ENCODE assay signal across 8 cellular contexts in genomic region chr5:139403787-139404483, GRCh38. TPM values are rescaled to one million over a fixed set of nuclear protein-coding genes. Genes with fewer than 3 reads are reported as not detected.
DNase-seq lines count a peak whose midpoint lies in the region; ATAC-seq lines count a peak whose summit lies in the region.

A gene with protein sequence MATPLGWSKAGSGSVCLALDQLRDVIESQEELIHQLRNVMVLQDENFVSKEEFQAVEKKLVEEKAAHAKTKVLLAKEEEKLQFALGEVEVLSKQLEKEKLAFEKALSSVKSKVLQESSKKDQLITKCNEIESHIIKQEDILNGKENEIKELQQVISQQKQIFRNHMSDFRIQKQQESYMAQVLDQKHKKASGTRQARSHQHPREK (minus strand): TSS chr5:139404089. CDS start chr5:139404060, 29 bp downstream.

- H3K9me3 ChIP-seq in BLaER1 treated with 17β-estradiol and CSF1 and Interleukin-3, amounts not matched to agents 10 nM and 100 nM (replicated peaks in 1 of 11): no peaks in the 10 kb centered on the region

- H3K4me1 Mint-ChIP-seq in activated CD4-positive, alpha-beta T cell treated with anti-CD3 and anti-CD28 coated beads, Interleukin-2, amount 10 ng/mL, durations not matched to agents 7 days and 5 days: peaks cover 47% of the 10 kb centered on the region

- peaks cover 2% of the 10 kb centered on the region for H3K36me3 Mint-ChIP-seq in activated CD4-positive, alpha-beta T cell treated with anti-CD3 and anti-CD28 coated beads, Interleukin-2, amount 10 ng/mL, durations not matched to agents 7 days and 5 days (ENCODE audit: low read depth)

- peak within 1 kb of the TSS; percentile 87 to 99 (median 91) for H3K4me2 ChIP-seq in BLaER1 treated with 17β-estradiol and CSF1 and Interleukin-3, amounts not matched to agents 10 nM and 100 nM

- no peaks in the 10 kb centered on the region for H3K27me3 ChIP-seq in BLaER1 treated with 17β-estradiol and CSF1 and Interleukin-3, amounts not matched to agents 10 nM and 100 nM

- H3K4me1 ChIP-seq in BLaER1 treated with 17β-estradiol and CSF1 and Interleukin-3, amounts not matched to agents 10 nM and 100 nM: peaks cover 22 to 76% (median 49%) of the 10 kb centered on the region in 10 experiments

- POLR2A ChIA-PET in activated CD4-positive, alpha-beta T cell treated with anti-CD3 and anti-CD28 coated beads, Interleukin-2, amount 10 ng/mL, durations not matched to agents 7 days and 5 days (lab: Charles Lee): interaction anchor here (0.6 kb wide), 1 partner anchor 119 kb away, joined by 3 read pairs; no protein-coding TSS in a partner anchor

- no peaks in the 10 kb centered on the region for H3K27me3 Mint-ChIP-seq in activated CD4-positive, alpha-beta T cell treated with anti-CD3 and anti-CD28 coated beads, Interleukin-2, amount 10 ng/mL, durations not matched to agents 7 days and 5 days

- 0 out of 22 replicates have a peak, but pooled peaks cover 0 to 3% (median 0%) of the 10 kb centered on the region in 11 experiments for H3K36me3 ChIP-seq in BLaER1 treated with 17β-estradiol and CSF1 and Interleukin-3, amounts not matched to agents 10 nM and 100 nM

- H4K20me1 ChIP-seq in BLaER1 treated with 17β-estradiol and CSF1 and Interleukin-3, amounts not matched to agents 10 nM and 100 nM: no peaks in the 10 kb centered on the region

- H3K27ac ChIP-seq in BLaER1 treated with 17β-estradiol and CSF1 and Interleukin-3, amounts not matched to agents 10 nM and 100 nM: peak within 1 kb of the TSS; percentile 62 to 85 (median 82)

- H3K4me3 ChIP-seq in BLaER1 treated with 17β-estradiol and CSF1 and Interleukin-3, amounts not matched to agents 10 nM and 100 nM: peak within 1 kb of the TSS; percentile 51 to 72 (median 61)

- ATAC-seq in GM19351 (IDR thresholded peaks at IDR 0.05; ENCODE audit: unreplicated experiment) (peak; percentile 74), HG03520 (IDR thresholded peaks at IDR 0.05; ENCODE audit: unreplicated experiment) (peak; percentile 72)

- peak; percentile 97 for DNase-seq in NCI-H526 treated with DMSO at 0.1 percent for 48 hours (lab: John Stamatoyannopoulos, UW)
- DNase-seq in activated CD4-positive, alpha-beta T cell treated with anti-CD3 and anti-CD28 coated beads, Interleukin-2, amount 10 ng/mL, durations not matched to agents 7 days and 5 days: peak; percentile 99
- peak; percentile 78 for DNase-seq in cortex of kidney (lab: John Stamatoyannopoulos, UW)
- DNase-seq in left kidney (ENCODE audit: low read depth, low spot score): peak; percentile 99
- peak; percentile 99 for DNase-seq in stimulated activated CD4-positive, alpha-beta T cell treated with anti-CD3 and anti-CD28 coated beads, Interleukin-1b, Interleukin-23, amount 100 ng/mL, for 48 hours

- H3K9ac ChIP-seq in BLaER1 treated with 17β-estradiol and CSF1 and Interleukin-3, amounts not matched to agents 10 nM and 100 nM: peak within 1 kb of the TSS; percentile 67 to 81 (median 76)

- CTCF ChIA-PET in activated CD4-positive, alpha-beta T cell treated with anti-CD3 and anti-CD28 coated beads, Interleukin-2, amount 10 ng/mL, durations not matched to agents 7 days and 5 days (lab: Charles Lee): interaction anchor here (0.6 to 5.5 kb wide), 10 partner anchors 8 to 110 kb away, joined by 3 to 43 read pairs (median 10); partner anchors contain the start of genes MZB1 and PROB1

- H3K4me3 Mint-ChIP-seq in activated CD4-positive, alpha-beta T cell treated with anti-CD3 and anti-CD28 coated beads, Interleukin-2, amount 10 ng/mL, durations not matched to agents 7 days and 5 days: peak within 1 kb of the TSS; percentile 92

- H3K9me3 Mint-ChIP-seq in activated CD4-positive, alpha-beta T cell treated with anti-CD3 and anti-CD28 coated beads, Interleukin-2, amount 10 ng/mL, durations not matched to agents 7 days and 5 days: no peaks in the 10 kb centered on the region

- peak within 1 kb of the TSS; percentile 100 for H3K27ac Mint-ChIP-seq in activated CD4-positive, alpha-beta T cell treated with anti-CD3 and anti-CD28 coated beads, Interleukin-2, amount 10 ng/mL, durations not matched to agents 7 days and 5 days

RNA-seq across cellular contexts. Expression of the gene that starts here (rescaled TPM):
- total RNA-seq in activated CD4-positive, alpha-beta T cell treated with anti-CD3 and anti-CD28 coated beads, Interleukin-2, amount 10 ng/mL, durations not matched to agents 7 days and 5 days: 1 to 10 TPM; 5.5 to 7.2 TPM

Comparison
In these comparisons a context has a peak if more than half of its experiments do, and no peak if none do; other contexts are left out.
1. Peak in every context shown above with its lines: DNase-seq, ATAC-seq, H3K4me3 ChIP-seq and H3K27ac ChIP-seq.